24 cellular contexts compared by ENCODE assay signal in the genomic region with DNA sequence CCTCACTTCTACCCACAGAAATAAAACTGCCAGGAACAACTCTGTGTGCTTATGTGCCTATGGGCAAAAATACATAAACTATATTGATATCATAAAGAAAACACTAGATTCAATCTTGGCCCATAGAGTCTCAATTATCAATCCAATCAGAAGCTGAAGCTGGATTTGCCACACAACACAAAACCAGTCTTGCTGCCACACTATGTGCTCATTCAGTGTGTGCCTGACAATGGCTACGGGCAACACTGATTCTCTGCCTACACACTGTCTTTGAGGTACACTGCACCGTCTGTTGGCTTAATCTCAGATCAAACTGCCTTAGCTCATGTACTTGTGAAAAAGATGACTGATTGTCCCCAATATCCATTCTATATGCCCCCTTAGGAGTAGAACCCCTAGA. TPM values are rescaled to one million over a fixed set of nuclear protein-coding genes. Genes with fewer than 3 reads are reported as not detected.
DNase-seq lines count a peak whose midpoint lies in the region; ATAC-seq, FAIRE-seq and TF ChIP-seq lines count a peak whose summit lies in the region.
"Had no signal": no experiment of that assay in that cellular context is flagged by ENCODE, and none has a peak within 500 bp of the region (broad histone marks: within the 10 kb centered on the region; RNA-seq: fewer than 3 reads in every experiment).

No MANE protein-coding gene starts in this region.

- peak overlapping the region; percentile 46 for H3K27ac Mint-ChIP-seq in Caco-2 (ENCODE audit: unreplicated experiment)
- H3K27ac Mint-ChIP-seq: B cell; CD4-positive, alpha-beta T cell; CD8-positive, alpha-beta T cell had no signal

- intact Hi-C loops in Caco-2 (cut with micrococcal nuclease; ENCODE audit: unreplicated experiment) (no loop called here), esophagus muscularis mucosa (cut with DNase I) (no loop called here), testis (cut with DNase I; ENCODE audit: low total_unique reads) (no loop called here), right cardiac atrium (cut with DNase I) (no loop called here), stomach (cut with DNase I; ENCODE audit: low total_unique reads) (no loop called here)

- WGBS in esophagus muscularis mucosa = 95% methylated on average over 2 of the region's 2 CpGs
- WGBS in testis, 2 donors = 90 to 95% methylated on average over 2 of the region's 2 CpGs
- 97% methylated on average over 2 of the region's 2 CpGs for WGBS in right cardiac atrium
- 94 to 99% (median 98%) methylated on average over 2 of the region's 2 CpGs for WGBS in stomach, 5 donors

- no peak for TF ChIP-seq EP300 in esophagus muscularis mucosa (IDR thresholded peaks at IDR 0.05)
- no peak for TF ChIP-seq EP300 in stomach (IDR thresholded peaks at IDR 0.05)

- no peaks in the 10 kb centered on the region for H3K9me3 Mint-ChIP-seq in Caco-2 (ENCODE audit: unreplicated experiment)
- H3K9me3 Mint-ChIP-seq: CD4-positive, alpha-beta T cell; CD8-positive, alpha-beta T cell had no signal

- TF ChIP-seq CTCF in Caco-2 (IDR thresholded peaks at IDR 0.05; ENCODE audit: insufficient read depth in 1 of 2, low read depth in 1 of 2, low read length in 1 of 2, severe bottlenecking in 1 of 2, unreplicated experiment in 1 of 2) (no peak), esophagus muscularis mucosa (IDR thresholded peaks at IDR 0.05) (no peak), testis (IDR thresholded peaks at IDR 0.05) (no peak), stomach (IDR thresholded peaks at IDR 0.05) (no peak)

- no peak overlapping the region for H3K4me3 ChIP-seq in Caco-2 (ENCODE audit: low read depth, low read length)
- no peak overlapping the region for H3K4me3 ChIP-seq in esophagus muscularis mucosa
- no peak overlapping the region for H3K4me3 ChIP-seq in testis
- no peak overlapping the region for H3K4me3 ChIP-seq in right cardiac atrium (ENCODE audit: low read length)
- no peak overlapping the region for H3K4me3 ChIP-seq in stomach
- H3K4me3 ChIP-seq: A549; BLaER1 treated with 17β-estradiol and CSF1 and Interleukin-3, amounts not matched to agents 10 nM and 100 nM; GM12878 had no signal

- no peak overlapping the region for H3K4me3 Mint-ChIP-seq in Caco-2 (ENCODE audit: unreplicated experiment)
- H3K4me3 Mint-ChIP-seq: B cell; CD4-positive, alpha-beta T cell; CD8-positive, alpha-beta T cell had no signal

- H3K4me1 ChIP-seq in Caco-2 (peaks cover 24% of the 10 kb centered on the region), esophagus muscularis mucosa (peaks cover 0 to 6% (median 0%) of the 10 kb centered on the region in 4 donors), testis (peaks cover 22% of the 10 kb centered on the region), right cardiac atrium (ENCODE audit: control insufficient read depth, insufficient read depth, low read length) (no peaks in the 10 kb centered on the region), stomach (peaks cover 0 to 11% (median 3%) of the 10 kb centered on the region in 4 donors)
- H3K4me1 ChIP-seq: A549 had no signal

- POLR2A ChIA-PET in Caco-2 (lab: Charles Lee) = no interaction called here

- CTCF ChIA-PET in Caco-2 (lab: Charles Lee) = no interaction called here

- DNase-seq in Caco-2 (no peak), HTR-8/SVneo (ENCODE audit: insufficient read length, low spot score) (no peak), esophagus muscularis mucosa (ENCODE audit: extremely low spot score) (peak; percentile 12), testis (no peak), right cardiac atrium (no peak), NCI-H2081 treated with DMSO at 0.1 percent for 48 hours (lab: John Stamatoyannopoulos, UW) (no peak), stomach (no peak)
- DNase-seq: AML-193; CD4-positive, alpha-beta T cell; CD8-positive, alpha-beta T cell; DMS 273 treated with DMSO at 0.1 percent for 48 hours; DMS153; DMS53; DMS79; DND-41; GDM1 had no signal

- H3K36me3 Mint-ChIP-seq in Caco-2 (ENCODE audit: insufficient read depth, unreplicated experiment) = peaks cover 37% of the 10 kb centered on the region

- no TSS peak for BruUV-seq in Caco-2 (replicated peaks; lab: Mats Ljungman, UMichigan)

- H3K4me1 Mint-ChIP-seq in Caco-2 (ENCODE audit: low read depth, unreplicated experiment) = peaks cover 33% of the 10 kb centered on the region
- H3K4me1 Mint-ChIP-seq: B cell had no signal

- TF ChIP-seq POLR2A in esophagus muscularis mucosa (IDR thresholded peaks at IDR 0.05; ENCODE audit: low read depth) (no peak), testis (IDR thresholded peaks at IDR 0.05) (no peak), stomach (IDR thresholded peaks at IDR 0.05) (no peak)

- no peaks in the 10 kb centered on the region for H3K9me3 ChIP-seq in Caco-2
- H3K9me3 ChIP-seq in esophagus muscularis mucosa = no peaks in the 10 kb centered on the region
- no peaks in the 10 kb centered on the region for H3K9me3 ChIP-seq in testis
- no peaks in the 10 kb centered on the region for H3K9me3 ChIP-seq in right cardiac atrium (ENCODE audit: control insufficient read depth, low read length)
- H3K9me3 ChIP-seq in stomach = no peaks in the 10 kb centered on the region
- H3K9me3 ChIP-seq: A549 had no signal

- ATAC-seq in right cardiac atrium = no peak
- ATAC-seq: A549; CD8-positive, alpha-beta T cell; GM12878 had no signal

- FAIRE-seq in HTR-8/SVneo (lab: Jason Lieb, UNC) = peak; percentile 69
- FAIRE-seq: A549, GM12878, GM12892, GM18507 had no signal

- no peaks in the 10 kb centered on the region for H3K27me3 ChIP-seq in Caco-2 (replicated peaks; ENCODE audit: control insufficient read depth, insufficient read depth, low read length)
- H3K27me3 ChIP-seq in esophagus muscularis mucosa = no peaks in the 10 kb centered on the region
- no peaks in the 10 kb centered on the region for H3K27me3 ChIP-seq in testis
- no peaks in the 10 kb centered on the region for H3K27me3 ChIP-seq in right cardiac atrium (ENCODE audit: control insufficient read depth, insufficient read depth)
- no peaks in the 10 kb centered on the region for H3K27me3 ChIP-seq in stomach
- H3K27me3 ChIP-seq: BLaER1 treated with 17β-estradiol and CSF1 and Interleukin-3, amounts not matched to agents 10 nM and 100 nM had no signal

- H3K27ac ChIP-seq in esophagus muscularis mucosa (replicated peaks in 1 of 4) = no peak overlapping the region
- peak overlapping the region; percentile 5 to 12 for H3K27ac ChIP-seq in testis
- no peak overlapping the region for H3K27ac ChIP-seq in right cardiac atrium (ENCODE audit: low read length)
- H3K27ac ChIP-seq in stomach = no peak overlapping the region
- H3K27ac ChIP-seq: 22Rv1; A549; BLaER1 treated with 17β-estradiol and CSF1 and Interleukin-3, amounts not matched to agents 10 nM and 100 nM; C4-2B had no signal

- no peaks in the 10 kb centered on the region for H3K27me3 Mint-ChIP-seq in Caco-2 (ENCODE audit: insufficient read depth, unreplicated experiment)
- H3K27me3 Mint-ChIP-seq: B cell; CD4-positive, alpha-beta T cell had no signal

- no peaks in the 10 kb centered on the region for H3K36me3 ChIP-seq in Caco-2 (ENCODE audit: control insufficient read depth, insufficient read depth, low read length)
- peaks cover 0 to 4% (median 0%) of the 10 kb centered on the region in 4 donors for H3K36me3 ChIP-seq in esophagus muscularis mucosa
- no peaks in the 10 kb centered on the region for H3K36me3 ChIP-seq in testis (ENCODE audit: low read depth, missing control alignments)
- peaks cover 0 to 4% (median 2%) of the 10 kb centered on the region in 4 donors for H3K36me3 ChIP-seq in stomach

RNA-seq across cellular contexts. Expression of gene ARL15, which starts 35.4 kb away (rescaled TPM):
- total RNA-seq in Caco-2 (2022) (122 and 140 TPM in 2 replicates), esophagus muscularis mucosa (10 to 100 TPM; 11.6 to 21.6 (median 16.5) TPM), testis (10 to 100 TPM; 75.2 to 88.6 TPM), right cardiac atrium (10 to 100 TPM; 24.0 to 30.3 (median 25.1) TPM), stomach (10 to 100 TPM in 3 of 5 donors, 1 to 10 TPM in 2; 1.7 to 72.7 (median 19.6) TPM)
- polyA plus RNA-seq in testis (ENCODE audit: insufficient read depth, low read depth, low replicate concordance) (36.6 TPM), right cardiac atrium (14.2 TPM), stomach (10 to 100 TPM in 2 of 3 donors, 1 to 10 TPM in 1; 5.7 to 15.0 (median 10.2) TPM)

Comparison
In these comparisons a context has a peak if more than half of its experiments do, and no peak if none do; other contexts are left out.
1. H3K27ac ChIP-seq: peak in testis (2 of 2); none in esophagus muscularis mucosa (0 of 4), right cardiac atrium (single experiment) and stomach (0 of 5).